Comparison of ENCODE assay signal across 13 cellular contexts in genomic region chr5:75729321-75729720, GRCh38.
"Had no signal": no experiment of that assay in that cellular context is flagged by ENCODE, and none has a peak within 500 bp of the region (broad histone marks: within the 10 kb centered on the region; RNA-seq: fewer than 3 reads in every experiment).

No MANE protein-coding gene starts in this region.

- ATAC-seq: activated naive CD4-positive, alpha-beta T cell treated with anti-CD3 and anti-CD28 coated beads, Interleukin-2, amount 50 U/mL, for 72 hours; activated T-cell treated with anti-CD3 and anti-CD28 coated beads, Interleukin-2, amount 50 U/mL, for 4 hours; natural killer cell treated with Interleukin-12 subunit alpha and Interleukin-12 subunit beta and Interleukin-15 and Interleukin-18, amount 100 ng/mL, for 72 hours had no signal

- FAIRE-seq: TTC549 had no signal

- H3K27ac ChIP-seq: epithelial cell of prostate, skin epidermis had no signal

- DNase-seq: activated CD4-positive, alpha-beta memory T cell treated with anti-CD3 and anti-CD28 coated beads for 36 hours; activated effector memory CD4-positive, alpha-beta T cell treated with anti-CD3 and anti-CD28 coated beads, Interleukin-2, amount 50 U/mL, for 16 hours; activated T-cell treated with anti-CD3 and anti-CD28 coated beads, Interleukin-2, amount 50 U/mL, for 4 hours; effector CD4-positive, alpha-beta T cell; kidney glomerular epithelial cell; SHP77; T-helper 2 cell had no signal

- H3K4me3 ChIP-seq: lung, skin epidermis had no signal
